Comparison of ENCODE assay signal across 1 cellular context in genomic region chr5:114418546-114419388, GRCh38.
TF ChIP-seq lines count a peak whose summit lies in the region.

No MANE protein-coding gene starts in this region.

TF ChIP-seq in GM12878, 131 proteins besides CTCF, POLR2A, EP300 and RAD21 (continued from another document and continues in another):
- TF ChIP-seq REST (IDR thresholded peaks at IDR 0.05; ENCODE audit: low read depth, low read length) = no peak
- peak; percentile 97 for TF ChIP-seq DPF2 (IDR thresholded peaks at IDR 0.05)
- no peak for TF ChIP-seq KLF5 (IDR thresholded peaks at IDR 0.05; ENCODE audit: partially characterized antibody)
- TF ChIP-seq RB1 (IDR thresholded peaks at IDR 0.05; ENCODE audit: borderline replicate concordance) = peak; percentile 36; the same call in 1 of the 2 replicates
- peak; percentile 97 for TF ChIP-seq IKZF2 (IDR thresholded peaks at IDR 0.05)
- TF ChIP-seq RFX5 (IDR thresholded peaks at IDR 0.05; ENCODE audit: low read depth, low read length) = no peak
- TF ChIP-seq JUNB (IDR thresholded peaks at IDR 0.05) = peak; percentile 85
- no peak for TF ChIP-seq POLR2AphosphoS5 (IDR thresholded peaks at IDR 0.05; ENCODE audit: low read length)
- TF ChIP-seq ELK1 (IDR thresholded peaks at IDR 0.05; ENCODE audit: low read depth, low read length) = no peak
- TF ChIP-seq ZNF24 (IDR thresholded peaks at IDR 0.05) = 0 out of 2 replicates have a peak, but pooled peaks have one; percentile 69
- TF ChIP-seq E2F4 (IDR thresholded peaks at IDR 0.05; ENCODE audit: low read depth, low read length) = no peak
- TF ChIP-seq MYC (IDR thresholded peaks at IDR 0.05; ENCODE audit: insufficient read depth, insufficient read length, insufficient replicate concordance, low read length, severe bottlenecking) = no peak
- peak; percentile 77 for TF ChIP-seq NBN (IDR thresholded peaks at IDR 0.05)
- TF ChIP-seq ZBTB4 (CRISPR knock-in tag; IDR thresholded peaks at IDR 0.05) = no peak
- TF ChIP-seq ATF3 (IDR thresholded peaks at IDR 0.05; ENCODE audit: borderline replicate concordance, extremely low read depth, low read depth, low read length) = no peak
- TF ChIP-seq POU2F2 (IDR thresholded peaks at IDR 0.05; ENCODE audit: borderline replicate concordance, low read depth, low read length) = 0 out of 3 replicates have a peak, but pooled peaks have one; percentile 26
- no peak for TF ChIP-seq YY1 (IDR thresholded peaks at IDR 0.05; ENCODE audit: low read depth, low read length)
- peak; percentile 77 for TF ChIP-seq MXI1 (IDR thresholded peaks at IDR 0.05; ENCODE audit: low read depth, low read length)
- TF ChIP-seq MEF2A (IDR thresholded peaks at IDR 0.05; ENCODE audit: insufficient read depth, low read depth, low read length) = peak; percentile 64; the same call in 1 of the 2 replicates
- TF ChIP-seq CEBPZ (IDR thresholded peaks at IDR 0.05; ENCODE audit: low read depth, low read length) = no peak
- no peak for TF ChIP-seq RBBP5 (conservative IDR thresholded peaks at IDR 0.05)
- TF ChIP-seq USF2 (IDR thresholded peaks at IDR 0.05; ENCODE audit: borderline replicate concordance, low read depth, low read length) = no peak
- TF ChIP-seq PAX5 (IDR thresholded peaks at IDR 0.05; ENCODE audit: borderline replicate concordance, low read depth, low read length) = no peak
- no peak for TF ChIP-seq ZNF622 (IDR thresholded peaks at IDR 0.05)
- TF ChIP-seq FOS (IDR thresholded peaks at IDR 0.05; ENCODE audit: borderline replicate concordance, extremely low read depth, insufficient read length) = no peak
- TF ChIP-seq MTA2 (IDR thresholded peaks at IDR 0.05; ENCODE audit: low read depth) = peak; percentile 91
- TF ChIP-seq ZSCAN29 (IDR thresholded peaks at IDR 0.05) = no peak
- TF ChIP-seq MLLT1 (IDR thresholded peaks at IDR 0.05) = no peak
- peak; percentile 66; the same call in 1 of the 2 replicates for TF ChIP-seq ZNF217 (IDR thresholded peaks at IDR 0.05)
- TF ChIP-seq EZH2 (IDR thresholded peaks at IDR 0.05; ENCODE audit: borderline replicate concordance, control insufficient read depth, low read depth, low read length) = no peak
- TF ChIP-seq ZNF592 (IDR thresholded peaks at IDR 0.05) = no peak
- peak; percentile 85; the same call in 1 of the 2 replicates for TF ChIP-seq FOXM1 (IDR thresholded peaks at IDR 0.05; ENCODE audit: low read depth, low read length)
- TF ChIP-seq CREM (IDR thresholded peaks at IDR 0.05; ENCODE audit: low read depth) = peak; percentile 81
- no peak for TF ChIP-seq NFXL1 (IDR thresholded peaks at IDR 0.05; ENCODE audit: borderline replicate concordance)
- TF ChIP-seq USF1 (IDR thresholded peaks at IDR 0.05; ENCODE audit: borderline replicate concordance, extremely low read length, insufficient read depth, low read depth, low read length) = no peak
- no peak for TF ChIP-seq RCOR1 (conservative IDR thresholded peaks at IDR 0.05; ENCODE audit: low read depth, low read length)
- no peak for TF ChIP-seq TARDBP (IDR thresholded peaks at IDR 0.05; ENCODE audit: borderline replicate concordance)
- TF ChIP-seq EED (IDR thresholded peaks at IDR 0.05; ENCODE audit: low read depth) = peak; percentile 87
- no peak for TF ChIP-seq RAD51 (IDR thresholded peaks at IDR 0.05)
- TF ChIP-seq ZNF274 (IDR thresholded peaks at IDR 0.05; ENCODE audit: insufficient read depth, insufficient read length) = no peak
